Comparison of ENCODE assay signal across 8 cellular contexts in the genomic region with DNA sequence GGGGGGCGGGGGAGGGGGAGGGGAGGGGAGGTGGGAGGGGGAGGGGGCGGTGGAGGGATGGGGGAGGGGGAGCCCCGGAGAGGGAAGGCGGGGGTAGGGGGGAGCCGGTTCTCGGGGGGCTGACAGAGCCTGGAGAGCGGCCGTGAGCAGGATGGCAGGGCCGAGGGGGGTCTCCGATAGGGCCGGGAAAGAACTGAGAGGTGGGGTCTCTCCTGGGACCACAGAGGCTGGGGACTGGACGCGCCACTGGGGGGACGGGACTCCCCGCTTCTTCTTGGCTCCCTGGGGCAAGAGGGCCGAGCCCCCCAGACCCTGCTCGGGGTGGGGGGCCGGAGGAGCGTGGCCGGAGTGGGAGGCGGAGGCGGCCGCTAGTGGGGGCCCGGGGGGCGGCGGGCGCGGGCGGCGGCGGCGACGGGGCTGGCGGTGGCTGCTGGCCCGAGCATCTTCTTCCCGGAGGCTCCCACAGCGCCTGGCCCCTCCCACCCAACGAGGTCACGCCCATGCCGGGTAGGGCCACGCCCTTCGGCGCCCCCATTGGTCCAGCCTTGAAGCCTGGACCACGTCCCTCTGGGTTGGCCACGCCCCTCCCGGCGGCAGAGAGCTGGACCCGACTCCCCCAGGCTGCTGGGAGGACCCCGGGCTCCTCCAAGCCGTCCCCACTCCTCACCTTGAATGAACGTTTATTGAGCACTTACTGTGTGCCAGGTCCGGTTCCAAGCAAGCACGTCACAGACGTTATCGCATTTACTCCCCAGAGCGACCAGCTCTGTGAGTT. TPM values are rescaled to one million over a fixed set of nuclear protein-coding genes. Genes with fewer than 3 reads are reported as not detected.
A peak's percentile ranks its signal among the peaks of the same experiment; 100 is the strongest.
DNase-seq lines count a peak whose midpoint lies in the region; ATAC-seq and TF ChIP-seq lines count a peak whose summit lies in the region.

A gene with protein sequence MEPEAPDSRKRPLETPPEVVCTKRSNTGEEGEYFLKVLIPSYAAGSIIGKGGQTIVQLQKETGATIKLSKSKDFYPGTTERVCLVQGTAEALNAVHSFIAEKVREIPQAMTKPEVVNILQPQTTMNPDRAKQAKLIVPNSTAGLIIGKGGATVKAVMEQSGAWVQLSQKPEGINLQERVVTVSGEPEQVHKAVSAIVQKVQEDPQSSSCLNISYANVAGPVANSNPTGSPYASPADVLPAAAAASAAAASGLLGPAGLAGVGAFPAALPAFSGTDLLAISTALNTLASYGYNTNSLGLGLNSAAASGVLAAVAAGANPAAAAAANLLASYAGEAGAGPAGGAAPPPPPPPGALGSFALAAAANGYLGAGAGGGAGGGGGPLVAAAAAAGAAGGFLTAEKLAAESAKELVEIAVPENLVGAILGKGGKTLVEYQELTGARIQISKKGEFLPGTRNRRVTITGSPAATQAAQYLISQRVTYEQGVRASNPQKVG (minus strand): TSS at position 302 of the 775 bp plus-strand sequence. CDS start 514 bp downstream, outside the sequence.

- DNase-seq in DMS79 treated with DMSO at 0.1 percent for 48 hours (lab: John Stamatoyannopoulos, UW) = peak; percentile 21
- DNase-seq in NCI-H1417 treated with DMSO at 0.1 percent for 48 hours (lab: John Stamatoyannopoulos, UW) = peak; percentile 35
- DNase-seq in WTC11 (ENCODE audit: low spot score) = peak; percentile 99
- peak; percentile 63 to 64 for DNase-seq in erythroblast (lab: John Stamatoyannopoulos, UW)
- DNase-seq in mesothelial cell of epicardium (ENCODE audit: low spot score in 2 of 2, unreplicated experiment in 2 of 2) = peak in 1 of 2 experiments; percentile 62
- DNase-seq in superior temporal gyrus (ENCODE audit: extremely low spot score) = peak; percentile 87
- DNase-seq in AML-193 (lab: John Stamatoyannopoulos, UW) = no peak

- H3K4me3 Mint-ChIP-seq in WTC11 (peak within 1 kb of the TSS; percentile 61), mesothelial cell of epicardium (peak within 1 kb of the TSS; percentile 49)

- no peaks in the 10 kb centered on the region for H3K36me3 Mint-ChIP-seq in WTC11
- no peaks in the 10 kb centered on the region for H3K36me3 Mint-ChIP-seq in mesothelial cell of epicardium

- H3K27me3 Mint-ChIP-seq in WTC11 (ENCODE audit: low read depth) = peaks cover 87% of the 10 kb centered on the region
- H3K27me3 Mint-ChIP-seq in mesothelial cell of epicardium (ENCODE audit: low read depth) = peaks cover 89% of the 10 kb centered on the region

- no peak within 1 kb of the TSS for H3K27ac Mint-ChIP-seq in WTC11
- H3K27ac Mint-ChIP-seq in mesothelial cell of epicardium = no peak within 1 kb of the TSS

- CTCF ChIA-PET in WTC11 (lab: Charles Lee) = interaction anchor here (0.6 to 1.9 kb wide), 18 partner anchors 9 to 935 kb away, joined by 3 to 39 read pairs (median 6); a partner anchor contains a TSS

- TF ChIP-seq CTCF in WTC11 (IDR thresholded peaks at IDR 0.05) (no peak), mesothelial cell of epicardium (IDR thresholded peaks at IDR 0.05; ENCODE audit: unreplicated experiment) (no peak)

- POLR2A ChIA-PET in WTC11 (lab: Charles Lee) = interaction anchor here (0.6 to 1.2 kb wide), 3 partner anchors 13 to 92 kb away, joined by 4 to 9 read pairs (median 6); a partner anchor contains a TSS

- H3K4me1 Mint-ChIP-seq in WTC11 (peaks cover 16% of the 10 kb centered on the region), mesothelial cell of epicardium (peaks cover 4% of the 10 kb centered on the region)

- ATAC-seq in WTC11 (peak; percentile 99), GM18873 (IDR thresholded peaks at IDR 0.05; ENCODE audit: low FRiP score, unreplicated experiment) (no peak)

- no peaks in the 10 kb centered on the region for H3K9me3 Mint-ChIP-seq in WTC11
- H3K9me3 Mint-ChIP-seq in mesothelial cell of epicardium = no peaks in the 10 kb centered on the region

- TF ChIP-seq POLR2A in erythroblast (IDR thresholded peaks at IDR 0.05; ENCODE audit: low read length) = no peak

TF ChIP-seq in WTC11, 78 proteins besides CTCF, POLR2A, EP300 and RAD21:
- TF ChIP-seq NFYB (CRISPR knock-in tag; conservative IDR thresholded peaks at IDR 0.05; ENCODE audit: low read depth) = 0 out of 2 replicates have a peak, but pooled peaks have one; percentile 22
- TF ChIP-seq ESRRA (CRISPR knock-in tag; IDR thresholded peaks at IDR 0.05; ENCODE audit: borderline replicate concordance) = no peak
- peak; percentile 87 for TF ChIP-seq SP1 (CRISPR knock-in tag; conservative IDR thresholded peaks at IDR 0.05)
- peak; percentile 87; the same call in 1 of the 2 replicates for TF ChIP-seq ZNF263 (CRISPR knock-in tag; IDR thresholded peaks at IDR 0.05; ENCODE audit: low read depth)

RNA-seq across cellular contexts. Expression of the gene that starts here (rescaled TPM):
- total RNA-seq in WTC11 (2021) (11.3 to 15.6 TPM (median 15.4 TPM) in 3 replicates), mesothelial cell of epicardium (0.51 to 1.2 TPM (median 0.67 TPM) in 3 replicates)

Comparison
In these comparisons a context has a peak if more than half of its experiments do, and no peak if none do; other contexts are left out.
1. DNase-seq: peak in DMS79 treated with DMSO at 0.1 percent for 48 hours (single experiment), NCI-H1417 treated with DMSO at 0.1 percent for 48 hours (single experiment), WTC11 (single experiment), erythroblast (2 of 2) and superior temporal gyrus (single experiment); none in AML-193 (0 of 2).